In genomic region chr19:29366757-29367156, GRCh38 we compare ENCODE assay signal across 21 cellular contexts.
"Had no signal": no experiment of that assay in that cellular context is flagged by ENCODE, and none has a peak within 500 bp of the region (broad histone marks: within the 10 kb centered on the region; RNA-seq: fewer than 3 reads in every experiment).

No MANE protein-coding gene starts in this region.

- H3K27me3 ChIP-seq: dorsolateral prefrontal cortex, pancreas, right lobe of liver, testis, tibial nerve had no signal

- FAIRE-seq: pancreas had no signal

- H3K36me3 ChIP-seq: esophagus muscularis mucosa, gastrocnemius medialis, heart right ventricle, pancreas, prostate gland, right lobe of liver, tibial nerve had no signal

- ATAC-seq: gastrocnemius medialis; heart right ventricle; left ventricle myocardium superior; natural killer cell; pancreas; right lobe of liver; stimulated activated memory B cell treated with anti-CD40 and anti-IgM and Interleukin-4, amounts not matched to agents 10 μg/mL and 1 μg/mL and 100 μg/mL, for 72 hours had no signal

- H3K4me1 ChIP-seq: esophagus muscularis mucosa, gastrocnemius medialis, heart right ventricle, pancreas, prostate gland, right lobe of liver, testis, tibial nerve had no signal

- H3K27ac ChIP-seq: dorsolateral prefrontal cortex, epithelial cell of prostate, esophagus muscularis mucosa, gastrocnemius medialis, heart right ventricle, pancreas, prostate gland, right lobe of liver, testis, tibial nerve had no signal

- H3K9me3 ChIP-seq: gastrocnemius medialis, pancreas, prostate gland, right lobe of liver, testis had no signal

- DNase-seq: cortex of kidney; effector memory CD4-positive, alpha-beta T cell; gastrocnemius medialis; heart right ventricle; hypothalamus; islet precursor cell; left ventricle myocardium superior; natural killer cell; nucleus accumbens; pancreas; right lobe of liver; stimulated activated CD4-positive, alpha-beta T cell treated with anti-CD3 and anti-CD28 coated beads, Interleukin-15, amount 100 ng/mL, for 24 hours; stimulated activated CD4-positive, alpha-beta T cell treated with anti-CD3 and anti-CD28 coated beads, Interleukin-1b, Interleukin-23, amount 100 ng/mL, for 48 hours; stimulated activated CD4-positive, alpha-beta T cell treated with anti-CD3 and anti-CD28 coated beads, Interleukin-4, amount 100 ng/mL, for 24 hours; testis had no signal

- H3K4me3 ChIP-seq: dorsolateral prefrontal cortex, esophagus muscularis mucosa, gastrocnemius medialis, heart right ventricle, pancreas, prostate gland, right lobe of liver, testis, tibial nerve had no signal
